Comparison of ENCODE assay signal across 14 cellular contexts in genomic region chr5:156147948-156148285, GRCh38.
"Had no signal": no experiment of that assay in that cellular context is flagged by ENCODE, and none has a peak within 500 bp of the region (broad histone marks: within the 10 kb centered on the region; RNA-seq: fewer than 3 reads in every experiment).

No MANE protein-coding gene starts in this region.

- H3K9me3 ChIP-seq: psoas muscle, right lobe of liver had no signal

- H3K4me3 ChIP-seq: left lung, psoas muscle, right lobe of liver, upper lobe of left lung had no signal

- H3K36me3 ChIP-seq: brain microvascular endothelial cell, left lung, right lobe of liver, upper lobe of left lung had no signal

- H3K27ac ChIP-seq: brain microvascular endothelial cell, left lung, psoas muscle, right lobe of liver, upper lobe of left lung had no signal

- H3K4me1 ChIP-seq: psoas muscle, right lobe of liver, upper lobe of left lung had no signal

- ATAC-seq: left lung; natural killer cell treated with Interleukin-12 subunit alpha and Interleukin-12 subunit beta and Interleukin-15 and Interleukin-18, amount 100 ng/mL, for 72 hours; psoas muscle; stimulated activated naive CD8-positive, alpha-beta T cell treated with anti-CD3 and anti-CD28 coated beads, Interleukin-15, Interleukin-2, amounts not matched to agents 100 U/mL and 50 U/mL, for 24 hours had no signal

- H3K27me3 ChIP-seq: brain microvascular endothelial cell, left lung, right lobe of liver, upper lobe of left lung had no signal

- DNase-seq: activated T-cell treated with anti-CD3 and anti-CD28 coated beads, Interleukin-2, amount 50 U/mL, for 1 hour; amygdala; brain microvascular endothelial cell; dermis blood vessel endothelial cell; left lung; occipital lobe; psoas muscle; right lobe of liver; stimulated activated CD4-positive, alpha-beta T cell treated with anti-CD3 and anti-CD28 coated beads, Interleukin-12 subunit alpha, Interleukin-12 subunit beta, amount 100 ng/mL, for 4 hours; stimulated activated CD4-positive, alpha-beta T cell treated with anti-CD3 and anti-CD28 coated beads, Interleukin-2, amount 100 ng/mL, for 48 hours; stimulated activated CD8-positive, alpha-beta memory T cell treated with anti-CD3 and anti-CD28 coated beads, Interleukin-4, amount 100 ng/mL, for 48 hours; stimulated activated naive CD8-positive, alpha-beta T cell treated with anti-CD3 and anti-CD28 coated beads, Interleukin-15, Interleukin-2, amounts not matched to agents 100 U/mL and 50 U/mL, for 24 hours; upper lobe of left lung had no signal
